In the genomic region with DNA sequence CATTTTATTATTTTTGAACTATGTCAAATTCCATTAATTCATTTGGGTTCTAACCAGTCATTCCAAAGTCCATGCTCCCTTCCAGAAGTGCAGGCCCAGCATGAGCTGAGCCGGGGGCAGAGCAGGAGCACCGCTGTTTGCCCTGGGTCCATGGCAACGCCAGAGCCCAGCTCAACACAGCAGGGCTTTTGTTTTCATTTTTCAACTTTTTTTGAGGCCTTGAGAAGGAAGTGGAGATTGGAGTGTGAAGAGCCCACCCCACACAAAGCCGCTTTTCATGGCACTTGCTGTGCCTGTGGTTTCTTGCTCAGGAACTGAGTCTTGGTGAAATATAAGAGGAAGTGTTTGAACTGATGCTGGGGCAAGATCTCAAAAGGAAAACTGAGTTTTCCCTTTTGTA, we compare ENCODE assay signal across 8 cellular contexts. TPM values are rescaled to one million over a fixed set of nuclear protein-coding genes. Genes with fewer than 3 reads are reported as not detected.
DNase-seq lines count a peak whose midpoint lies in the region; FAIRE-seq and TF ChIP-seq lines count a peak whose summit lies in the region.

No MANE protein-coding gene starts in this region.

- H2BK20ac ChIP-seq in H1 (ENCODE audit: low read length): no peak overlapping the region

- no peak overlapping the region for H3K4me3 ChIP-seq in H1 (ENCODE audit: extremely low read depth in 1 of 4, insufficient read depth in 2 of 4, low read depth in 3 of 4, low read length in 4 of 4)
- no peak overlapping the region for H3K4me3 ChIP-seq in ovary
- no peak overlapping the region for H3K4me3 ChIP-seq in kidney (ENCODE audit: low read length in 2 of 2)

- H4K8ac ChIP-seq in H1 (ENCODE audit: extremely low read depth, insufficient read depth, low read length): 0 out of 2 replicates have a peak overlapping the region, but pooled peaks have one; percentile 45

- H3K4ac ChIP-seq in H1 (replicated peaks; ENCODE audit: insufficient read length, low read depth, low read length): no peak overlapping the region

- no peak overlapping the region for H3K56ac ChIP-seq in H1 (replicated peaks; ENCODE audit: insufficient read length, low read depth, low read length)

- H2BK5ac ChIP-seq in H1 (ENCODE audit: low read depth, low read length): no peak overlapping the region

- H2BK120ac ChIP-seq in H1 (replicated peaks; ENCODE audit: low read depth, low read length): no peak overlapping the region

- H3K27ac ChIP-seq in H1 (ENCODE audit: low read depth, low read length) (no peak overlapping the region), ovary (peak overlapping the region in 1 of 2 donors; percentile 55), kidney (ENCODE audit: low read depth in 2 of 2, low read length in 2 of 2) (no peak overlapping the region)

- no peak overlapping the region for H4K91ac ChIP-seq in H1 (replicated peaks; ENCODE audit: insufficient read length, low read length)

- FAIRE-seq in GM12891 (lab: Jason Lieb, UNC) (no peak), H1 (lab: Jason Lieb, UNC) (no peak), kidney (lab: Jason Lieb, UNC) (no peak)

- WGBS in H1 (ENCODE audit: extremely low coverage in 1 of 2, insufficient coverage in 1 of 2, insufficient read length in 1 of 2, insufficient replicate concordance in 2 of 2, low coverage in 1 of 2, low lambda C conversion rate in 2 of 2, missing lambda C conversion rate in 1 of 2), 2 experiments: 88% methylated on average over 4 of the region's 4 CpGs; no CpG with 5 or more reads in 1 of the 2 experiments
- WGBS in ovary, 3 donors: 7 to 41% (median 14%) methylated on average over 4 of the region's 4 CpGs

- H3K4me2 ChIP-seq in H1 (ENCODE audit: insufficient read depth in 1 of 2, low read depth in 2 of 2, low read length in 2 of 2): no peak overlapping the region

- H3K9ac ChIP-seq in H1 (replicated peaks in 1 of 4; ENCODE audit: extremely low read depth in 1 of 4, low read depth in 3 of 4, low read length in 3 of 4): no peak overlapping the region
- H3K9ac ChIP-seq in kidney (ENCODE audit: low read length in 2 of 2): no peak overlapping the region

- TF ChIP-seq EP300 in H1 (IDR thresholded peaks at IDR 0.05; ENCODE audit: borderline replicate concordance in 1 of 2, low read depth in 2 of 2, low read length in 2 of 2): no peak
- no peak for TF ChIP-seq EP300 in ovary (IDR thresholded peaks at IDR 0.05)

- H3K4me1 ChIP-seq in H1 (replicated peaks in 1 of 4; ENCODE audit: control insufficient read depth in 3 of 4, insufficient read depth in 4 of 4, low read length in 3 of 4) (no peaks in the 10 kb centered on the region; a peak in 2 of 7 replicates), ovary (ENCODE audit: insufficient read depth) (no peaks in the 10 kb centered on the region), kidney (ENCODE audit: control insufficient read depth in 1 of 2, insufficient read depth in 1 of 2, low read depth in 1 of 2, low read length in 2 of 2) (no peaks in the 10 kb centered on the region)

- H4K20me1 ChIP-seq in H1 (replicated peaks in 1 of 2; ENCODE audit: control insufficient read depth in 1 of 2, insufficient read depth in 2 of 2, low read length in 2 of 2): no peaks in the 10 kb centered on the region

- no peak overlapping the region for H3K14ac ChIP-seq in H1 (ENCODE audit: insufficient read length)

- CTCF ChIA-PET in H1 (lab: Charles Lee; ENCODE audit: partially characterized antibody): interaction anchor here (0.5 to 2.4 kb wide), 4 partner anchors 15 to 1016 kb away, joined by 3 to 6 read pairs (median 3); no protein-coding TSS in a partner anchor

- H3K79me2 ChIP-seq in H1 (ENCODE audit: control insufficient read depth in 1 of 2, insufficient read depth in 2 of 2, low read length in 2 of 2): no peaks in the 10 kb centered on the region

- POLR2A ChIA-PET in H1 (lab: Charles Lee; ENCODE audit: partially characterized antibody): interaction anchor here (3.3 kb wide), 1 partner anchor 13 kb away, joined by 18 read pairs; a partner anchor contains a TSS

- no peak overlapping the region for H4K5ac ChIP-seq in H1 (ENCODE audit: insufficient read length, low read depth, low read length)

- intact Hi-C loops in ovary (cut with DNase I) (no loop called here), kidney (cut with DNase I) (no loop called here)

- no peak overlapping the region for H2AFZ ChIP-seq in H1 (ENCODE audit: low read length)

- H3K79me1 ChIP-seq in H1 (ENCODE audit: low read depth, low read length): no peaks in the 10 kb centered on the region

- TF ChIP-seq CTCF in H1 (IDR thresholded peaks at IDR 0.05; ENCODE audit: control extremely low read depth in 1 of 3, insufficient read depth in 1 of 3, low read depth in 1 of 3, low read length in 3 of 3) (no peak), ovary (IDR thresholded peaks at IDR 0.05) (no peak), kidney (IDR thresholded peaks at IDR 0.05; ENCODE audit: borderline replicate concordance, extremely low read depth, insufficient read depth) (no peak)

- TF ChIP-seq RAD21 in H1 (IDR thresholded peaks at IDR 0.05 in 1 of 2, conservative IDR thresholded peaks at IDR 0.05 in 1 of 2; ENCODE audit: low read depth in 2 of 2, low read length in 2 of 2): no peak

- no peak overlapping the region for H3K23ac ChIP-seq in H1 (ENCODE audit: insufficient read length)

- H3K27me3 ChIP-seq in H1 (replicated peaks in 1 of 4; ENCODE audit: control insufficient read depth in 3 of 4, extremely low read depth in 1 of 4, insufficient read depth in 3 of 4, low read length in 3 of 4): no peaks in the 10 kb centered on the region
- H3K27me3 ChIP-seq in ovary: no peaks in the 10 kb centered on the region

- no peaks in the 10 kb centered on the region for H3K23me2 ChIP-seq in H1 (ENCODE audit: low read depth, low read length)

- no peak overlapping the region for H3K18ac ChIP-seq in H1 (ENCODE audit: extremely low read depth, low read length)

- no peak for DNase-seq in GM12891 (ENCODE audit: insufficient read length, low spot score)
- peak; percentile 96 for DNase-seq in SKM-1 treated with dmso at 0.1 percent for 144 hours (lab: John Stamatoyannopoulos, UW; ENCODE audit: unreplicated experiment)
- DNase-seq in H1 (ENCODE audit: low read depth in 1 of 2, low spot score in 2 of 2): no peak
- DNase-seq in ovary: peak; percentile 44 to 75 (median 53)
- no peak for DNase-seq in cerebellum (ENCODE audit: low spot score)
- no peak for DNase-seq in NCI-H1105 (lab: John Stamatoyannopoulos, UW)
- DNase-seq in kidney: no peak
- DNase-seq in NCI-H146 treated with DMSO at 0.1 percent for 48 hours (lab: John Stamatoyannopoulos, UW; ENCODE audit: unreplicated experiment): no peak

- H2BK15ac ChIP-seq in H1 (ENCODE audit: low read length): no peak overlapping the region

- H3K9me3 ChIP-seq in H1 (ENCODE audit: insufficient read depth in 2 of 2, low read depth in 1 of 2, low read length in 1 of 2) (peaks cover 9 to 20% of the 10 kb centered on the region in 2 experiments), ovary (no peaks in the 10 kb centered on the region), kidney (ENCODE audit: control insufficient read depth in 1 of 2, low read length in 2 of 2) (peaks cover 0 to 17% of the 10 kb centered on the region in 2 donors)

- H2BK12ac ChIP-seq in H1 (ENCODE audit: low read depth, low read length): no peak overlapping the region

- no peak for TF ChIP-seq POLR2A in GM12891 (IDR thresholded peaks at IDR 0.05; ENCODE audit: low read depth, low read length)
- no peak for TF ChIP-seq POLR2A in H1 (IDR thresholded peaks at IDR 0.05; ENCODE audit: control extremely low read depth in 1 of 2, low read depth in 2 of 2, low read length in 2 of 2)
- no peak for TF ChIP-seq POLR2A in ovary (IDR thresholded peaks at IDR 0.05)

- no peak overlapping the region for H2AK5ac ChIP-seq in H1 (ENCODE audit: low read depth, low read length)

- H3K36me3 ChIP-seq in H1 (ENCODE audit: control insufficient read depth in 2 of 4, insufficient read depth in 4 of 4, low read length in 3 of 4): no peaks in the 10 kb centered on the region
- H3K36me3 ChIP-seq in ovary: no peaks in the 10 kb centered on the region
- no peaks in the 10 kb centered on the region for H3K36me3 ChIP-seq in kidney (ENCODE audit: control insufficient read depth in 1 of 2, insufficient read depth in 2 of 2, low read length in 2 of 2)

TF ChIP-seq in GM12891, 5 proteins besides CTCF, POLR2A, EP300 and RAD21 (continues in another document):
- peak; percentile 60 for TF ChIP-seq SPI1 (IDR thresholded peaks at IDR 0.05; ENCODE audit: low read depth, low read length)

TF ChIP-seq in H1, 55 proteins besides CTCF, POLR2A, EP300 and RAD21 (continues in another document):
- TF ChIP-seq BACH1 (IDR thresholded peaks at IDR 0.05; ENCODE audit: low read length) (no peak), TAF1 (IDR thresholded peaks at IDR 0.05; ENCODE audit: low read depth, low read length) (no peak)

RNA-seq across cellular contexts. Expression of a gene that starts 13.2 kb away (rescaled TPM):
- polyA plus RNA-seq in GM12891 (2012; ENCODE audit: low read depth, missing spikeins): 43.6 TPM
- total RNA-seq in H1 (2021; fragmentation: NEBNext Ultra II Directional; extraction: Animal tissue kit (Norgen Biotek cat#: 25700)): 45.8 and 47.2 TPM in 2 replicates
- polyA plus RNA-seq in H1 (2011; rRNA removed) (59.2 and 72.2 TPM in 2 replicates), ovary (100 to 1,000 TPM in 1 of 2 donors, 10 to 100 TPM in 1; 80.9 to 124 TPM), kidney (ENCODE audit: insufficient read depth, low read depth, low replicate concordance) (82.6 TPM)
- polyA plus RNA-seq in H1 (2011; cell fraction: cytosol; rRNA removed): 80.9 TPM
- polyA plus RNA-seq in H1 (2011; cell fraction: nucleus; rRNA removed): 94.3 TPM
- 48.7 to 64.9 TPM (median 59.2 TPM) in 4 replicates for polyA plus RNA-seq in H1 (2012, experiment 1 of 2)
- 20.8 TPM for polyA plus RNA-seq in H1 (2012, experiment 2 of 2)
- 27.6 TPM for polyA plus RNA-seq in H1 (2013, experiment 1 of 2)
- polyA plus RNA-seq in H1 (2013, experiment 2 of 2): 27.7 TPM
- polyA minus RNA-seq in H1 (2011; rRNA and poly(A)+ RNA removed): 55.1 and 56.6 TPM in 2 replicates
- polyA minus RNA-seq in H1 (2011; cell fraction: cytosol; rRNA and poly(A)+ RNA removed): 16.7 TPM
- polyA minus RNA-seq in H1 (2011; cell fraction: nucleus; rRNA and poly(A)+ RNA removed): 34.1 TPM
- total RNA-seq in ovary (100 to 1,000 TPM in 2 of 7 donors, 10 to 100 TPM in 5; 62.6 to 125 (median 98.1) TPM), cerebellum (163 TPM), kidney (100 TPM)

RNA-seq across cellular contexts. Expression of a gene that starts 17.3 kb away (rescaled TPM):
- polyA plus RNA-seq in GM12891 (2012; ENCODE audit: low read depth, missing spikeins): 0.18 TPM
- total RNA-seq in H1 (2021; fragmentation: NEBNext Ultra II Directional; extraction: Animal tissue kit (Norgen Biotek cat#: 25700)): 0.38 and 0.69 TPM in 2 replicates
- polyA plus RNA-seq in H1 (2011; rRNA removed) (0.36 and 0.47 TPM in 2 replicates), ovary (10 to 100 TPM in 1 of 2 donors, 1 to 10 TPM in 1; 8.5 to 16.8 TPM), kidney (ENCODE audit: insufficient read depth, low read depth, low replicate concordance) (2.6 TPM)
- polyA plus RNA-seq in H1 (2011; cell fraction: cytosol; rRNA removed): 0.66 TPM
- 0.19 TPM for polyA plus RNA-seq in H1 (2011; cell fraction: nucleus; rRNA removed)
- 0.23 to 1.3 TPM (median 0.77 TPM) in 4 replicates for polyA plus RNA-seq in H1 (2012, experiment 1 of 2)
- not detected for polyA plus RNA-seq in H1 (2012, experiment 2 of 2)
- 0.63 TPM for polyA plus RNA-seq in H1 (2013, experiment 1 of 2)
- 0.55 TPM for polyA plus RNA-seq in H1 (2013, experiment 2 of 2)
- polyA minus RNA-seq in H1 (2011; rRNA and poly(A)+ RNA removed): 0.38 TPM in 1 of 2 replicates, not detected in the other
- not detected for polyA minus RNA-seq in H1 (2011; cell fraction: cytosol; rRNA and poly(A)+ RNA removed)
- polyA minus RNA-seq in H1 (2011; cell fraction: nucleus; rRNA and poly(A)+ RNA removed): 0.80 TPM
- total RNA-seq in ovary (1 to 10 TPM in 5 of 7 donors, under 1 TPM in 2; 0.53 to 3.7 (median 2.3) TPM), cerebellum (22.5 TPM), kidney (6.9 TPM)

Comparison
In these comparisons a context has a peak if more than half of its experiments do, and no peak if none do; other contexts are left out.
1. DNase-seq: peak in SKM-1 treated with dmso at 0.1 percent for 144 hours (single experiment) and ovary (5 of 5); none in GM12891 (single experiment), H1 (0 of 2), cerebellum (single experiment), NCI-H1105 (single experiment), kidney (single experiment) and NCI-H146 treated with DMSO at 0.1 percent for 48 hours (single experiment).